7 cellular contexts compared by ENCODE assay signal in the genomic region with DNA sequence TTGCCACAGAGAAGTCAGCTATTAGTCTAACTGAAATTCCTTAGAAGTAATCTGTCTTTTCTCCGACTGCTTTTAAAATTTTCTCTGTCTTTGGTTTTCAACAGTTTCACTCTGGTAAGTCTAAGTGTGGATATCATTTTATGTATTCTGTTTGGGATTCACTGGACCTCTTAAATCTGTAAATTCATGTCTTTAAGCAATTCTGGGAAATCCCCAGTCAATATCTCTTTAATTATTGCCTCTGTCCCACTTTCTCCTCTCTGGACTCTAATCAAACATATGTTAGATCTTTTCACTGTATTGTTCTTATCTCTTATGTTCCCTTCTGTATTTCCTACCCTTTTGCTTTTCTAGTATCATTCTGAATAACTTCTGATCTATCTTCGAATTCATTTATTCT.
"Had no signal": no experiment of that assay in that cellular context is flagged by ENCODE, and none has a peak within 500 bp of the region (broad histone marks: within the 10 kb centered on the region; RNA-seq: fewer than 3 reads in every experiment).

No MANE protein-coding gene starts in this region.

- H3K4me3 ChIP-seq: GM12878 had no signal

- DNase-seq: GDM1, GF-D8 had no signal

- FAIRE-seq: GM12878, GM12891, GM12892, GM18507, GM19239 had no signal
